9 cellular contexts compared by ENCODE assay signal in the genomic region with DNA sequence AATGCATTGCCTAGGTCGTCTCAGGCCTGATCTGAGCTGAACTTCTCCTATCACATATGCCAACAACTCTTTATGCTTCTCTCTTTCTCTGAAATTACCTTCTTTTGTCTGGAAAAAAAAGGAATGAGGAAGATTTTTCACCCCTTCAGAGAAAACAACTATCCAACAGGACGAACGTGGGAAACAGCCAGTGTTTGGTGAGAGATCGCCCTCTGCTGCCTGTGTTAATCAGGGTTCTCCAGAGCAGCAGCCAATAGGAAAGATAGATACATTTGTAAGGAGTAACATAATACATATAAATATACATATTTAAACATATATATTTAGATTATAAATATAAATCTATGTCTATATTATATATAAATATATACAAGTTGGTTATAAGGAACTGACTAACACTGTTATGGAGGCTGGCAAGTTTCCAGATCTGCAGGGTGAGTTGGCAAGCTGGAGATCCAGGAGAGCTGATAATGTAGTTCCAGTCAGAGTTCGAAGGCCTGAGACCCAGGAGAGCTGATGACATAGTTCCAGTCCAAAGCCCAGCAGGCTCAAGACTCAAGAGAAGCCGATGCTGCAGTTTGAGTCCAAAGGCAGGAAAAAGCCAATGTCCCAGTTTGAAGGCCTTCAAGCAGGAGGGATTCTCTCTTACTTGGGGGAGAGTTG. TPM values are rescaled to one million over a fixed set of nuclear protein-coding genes. Genes with fewer than 3 reads are reported as not detected.
DNase-seq lines count a peak whose midpoint lies in the region; ATAC-seq and TF ChIP-seq lines count a peak whose summit lies in the region.
"Had no signal": no experiment of that assay in that cellular context is flagged by ENCODE, and none has a peak within 500 bp of the region (broad histone marks: within the 10 kb centered on the region; RNA-seq: fewer than 3 reads in every experiment).

No MANE protein-coding gene starts in this region.

- H3K27me3 Mint-ChIP-seq in activated T-helper 2 cell treated with anti-CD3 and anti-CD28 coated beads, Interferon-gamma antibody, Interleukin-2, Interleukin-4, amounts not matched to agents 10 μg/mL and 5 μg/mL and 100 μg/mL, durations not matched to agents 14 hours and 24 hours and 36 hours (ENCODE audit: low read depth), result peaks cover 2% of the 10 kb centered on the region

- no peak overlapping the region for H3K4me3 ChIP-seq in LNCaP clone FGC (ENCODE audit: low read depth, low read length)
- H3K4me3 ChIP-seq in adipocyte (ENCODE audit: low read length), result no peak overlapping the region

- no peak overlapping the region for H3K27ac Mint-ChIP-seq in activated T-helper 2 cell treated with anti-CD3 and anti-CD28 coated beads, Interferon-gamma antibody, Interleukin-2, Interleukin-4, amounts not matched to agents 10 μg/mL and 5 μg/mL and 100 μg/mL, durations not matched to agents 14 hours and 24 hours and 36 hours

- H3K36me3 ChIP-seq in adipocyte (ENCODE audit: control insufficient read depth, insufficient read depth, low read length, severe bottlenecking), result no peaks in the 10 kb centered on the region

- peaks cover 10% of the 10 kb centered on the region for H3K4me1 Mint-ChIP-seq in activated T-helper 2 cell treated with anti-CD3 and anti-CD28 coated beads, Interferon-gamma antibody, Interleukin-2, Interleukin-4, amounts not matched to agents 10 μg/mL and 5 μg/mL and 100 μg/mL, durations not matched to agents 14 hours and 24 hours and 36 hours (ENCODE audit: low read depth)

- intact Hi-C loops in left colon (cut with DNase I, micrococcal nuclease), result no loop called here
- intact Hi-C loops in activated T-helper 2 cell treated with anti-CD3 and anti-CD28 coated beads, Interferon-gamma antibody, Interleukin-2, Interleukin-4, amounts not matched to agents 10 μg/mL and 5 μg/mL and 100 μg/mL, durations not matched to agents 14 hours and 24 hours and 36 hours (cut with micrococcal nuclease), result no loop called here

- H3K9ac ChIP-seq in adipocyte (ENCODE audit: low read length), result no peak overlapping the region

- no peaks in the 10 kb centered on the region for H3K4me1 ChIP-seq in adipocyte (ENCODE audit: control insufficient read depth, insufficient read depth, low read length)

- peaks cover 20% of the 10 kb centered on the region for H3K27me3 ChIP-seq in adipocyte (replicated peaks; ENCODE audit: control insufficient read depth, insufficient read depth, low read length)

- no peak overlapping the region for H3K4me3 Mint-ChIP-seq in activated T-helper 2 cell treated with anti-CD3 and anti-CD28 coated beads, Interferon-gamma antibody, Interleukin-2, Interleukin-4, amounts not matched to agents 10 μg/mL and 5 μg/mL and 100 μg/mL, durations not matched to agents 14 hours and 24 hours and 36 hours (ENCODE audit: low read depth)

- no peaks in the 10 kb centered on the region for H3K9me3 Mint-ChIP-seq in activated T-helper 2 cell treated with anti-CD3 and anti-CD28 coated beads, Interferon-gamma antibody, Interleukin-2, Interleukin-4, amounts not matched to agents 10 μg/mL and 5 μg/mL and 100 μg/mL, durations not matched to agents 14 hours and 24 hours and 36 hours

- no peaks in the 10 kb centered on the region for H3K9me3 ChIP-seq in adipocyte (ENCODE audit: control insufficient read depth, low read length)

- no peaks in the 10 kb centered on the region for H3K36me3 Mint-ChIP-seq in activated T-helper 2 cell treated with anti-CD3 and anti-CD28 coated beads, Interferon-gamma antibody, Interleukin-2, Interleukin-4, amounts not matched to agents 10 μg/mL and 5 μg/mL and 100 μg/mL, durations not matched to agents 14 hours and 24 hours and 36 hours (ENCODE audit: low read depth)

- DNase-seq in EH (ENCODE audit: low read depth) (peak; percentile 53), LNCaP clone FGC (ENCODE audit: low read depth) (peak; percentile 3), adipocyte (ENCODE audit: low read depth) (peak; percentile 59), left colon (peak in 1 of 2 donors; percentile 35)
- DNase-seq in activated T-helper 2 cell treated with anti-CD3 and anti-CD28 coated beads, Interferon-gamma antibody, Interleukin-2, Interleukin-4, amounts not matched to agents 10 μg/mL and 5 μg/mL and 100 μg/mL, durations not matched to agents 14 hours and 24 hours and 36 hours (ENCODE audit: low spot score), result no peak
- no peak for DNase-seq in NK-92 treated with Interleukin-12 subunit alpha and Interleukin-12 subunit beta, amount 100 ng/mL, for 24 hours (lab: John Stamatoyannopoulos, UW)

- peak; percentile 62 for TF ChIP-seq CTCF in LNCaP clone FGC (IDR thresholded peaks at IDR 0.05; ENCODE audit: control insufficient read depth, extremely low read depth, insufficient read depth)

- ATAC-seq in left colon, result peak; percentile 62
- ATAC-seq in HG03520 (IDR thresholded peaks at IDR 0.05; ENCODE audit: unreplicated experiment), result no peak
- ATAC-seq in GM18498 (IDR thresholded peaks at IDR 0.05; ENCODE audit: unreplicated experiment), result no peak

RNA-seq across cellular contexts. Expression of gene CETN2, which starts 13.3 kb away (rescaled TPM):
- total RNA-seq in left colon, result 10 to 100 TPM; 12.5 to 12.7 TPM
- 9.9 and 11.3 TPM in 2 replicates for total RNA-seq in activated T-helper 2 cell treated with anti-CD3 and anti-CD28 coated beads, Interferon-gamma antibody, Interleukin-2, Interleukin-4, amounts not matched to agents 10 μg/mL and 5 μg/mL and 100 μg/mL, durations not matched to agents 14 hours and 24 hours and 36 hours

RNA-seq across cellular contexts. Expression of gene NSDHL, which starts 13.7 kb away (rescaled TPM):
- total RNA-seq in left colon, result 10 to 100 TPM; 17.3 to 36.2 TPM
- 25.9 and 26.7 TPM in 2 replicates for total RNA-seq in activated T-helper 2 cell treated with anti-CD3 and anti-CD28 coated beads, Interferon-gamma antibody, Interleukin-2, Interleukin-4, amounts not matched to agents 10 μg/mL and 5 μg/mL and 100 μg/mL, durations not matched to agents 14 hours and 24 hours and 36 hours

RNA-seq across cellular contexts. Expression of gene MAGEA6, which starts 47.7 kb away (rescaled TPM):
- not detected for total RNA-seq in left colon
- total RNA-seq in activated T-helper 2 cell treated with anti-CD3 and anti-CD28 coated beads, Interferon-gamma antibody, Interleukin-2, Interleukin-4, amounts not matched to agents 10 μg/mL and 5 μg/mL and 100 μg/mL, durations not matched to agents 14 hours and 24 hours and 36 hours, result not detected in 2 replicates
- total RNA-seq: T-helper 1 cell treated with Interleukin-12 subunit alpha and Interleukin-12 subunit beta and Interleukin-4 antibody, amounts not matched to agents 30 ng/mL and 1 ng/mL, for 36 hours had no signal

RNA-seq across cellular contexts. Expression of gene CSAG3, which starts 58.2 kb away (rescaled TPM):
- not detected for total RNA-seq in left colon
- total RNA-seq in activated T-helper 2 cell treated with anti-CD3 and anti-CD28 coated beads, Interferon-gamma antibody, Interleukin-2, Interleukin-4, amounts not matched to agents 10 μg/mL and 5 μg/mL and 100 μg/mL, durations not matched to agents 14 hours and 24 hours and 36 hours, result not detected in 2 replicates

Comparison
In these comparisons a context has a peak if more than half of its experiments do, and no peak if none do; other contexts are left out.
1. DNase-seq: peak in EH (single experiment), LNCaP clone FGC (single experiment) and adipocyte (single experiment); none in activated T-helper 2 cell treated with anti-CD3 and anti-CD28 coated beads, Interferon-gamma antibody, Interleukin-2, Interleukin-4, amounts not matched to agents 10 μg/mL and 5 μg/mL and 100 μg/mL, durations not matched to agents 14 hours and 24 hours and 36 hours (single experiment) and NK-92 treated with Interleukin-12 subunit alpha and Interleukin-12 subunit beta, amount 100 ng/mL, for 24 hours (single experiment).